ENCODE assay signal across 18 cellular contexts in the genomic region with DNA sequence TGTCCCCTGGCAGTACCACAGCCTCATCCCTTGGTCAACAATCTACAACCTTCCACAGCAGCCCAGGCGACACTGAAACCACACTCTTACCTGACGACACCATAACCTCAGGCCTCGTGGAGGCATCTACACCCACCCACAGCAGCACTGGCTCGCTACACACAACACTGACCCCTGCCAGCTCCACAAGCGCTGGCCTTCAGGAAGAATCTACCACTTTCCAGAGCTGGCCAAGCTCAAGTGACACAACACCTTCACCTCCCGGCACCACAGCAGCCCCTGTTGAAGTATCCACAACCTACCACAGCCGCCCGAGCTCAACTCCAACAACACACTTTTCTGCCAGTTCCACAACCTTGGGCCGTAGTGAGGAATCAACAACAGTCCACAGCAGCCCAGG. TPM values are rescaled to one million over a fixed set of nuclear protein-coding genes. Genes with fewer than 3 reads are reported as not detected.
DNase-seq lines count a peak whose midpoint lies in the region; ATAC-seq and TF ChIP-seq lines count a peak whose summit lies in the region.
"Not testable (repeated sequence)": the region's sequence is repeated elsewhere in the genome, so short reads cannot be mapped to it uniquely, and the experiment has no call there.
"Had no signal": no experiment of that assay in that cellular context is flagged by ENCODE, and none has a peak within 500 bp of the region (broad histone marks: within the 10 kb centered on the region; RNA-seq: fewer than 3 reads in every experiment).

No MANE protein-coding gene starts in this region.

- not testable (repeated sequence) for H3K36me3 Mint-ChIP-seq in activated T-helper 17 cell treated with anti-CD3 and anti-CD28 coated beads, Interleukin-2, amount 50 U/mL, for 72 hours (ENCODE audit: low read depth); stimulated activated memory B cell treated with anti-CD40 and anti-IgM and Interleukin-4, amounts not matched to agents 10 μg/mL and 1 μg/mL and 100 μg/mL, for 72 hours

- no CpG with 5 or more reads among the region's 9 CpGs for WGBS in heart left ventricle, 4 donors
- WGBS in aorta, 2 donors, result no CpG with 5 or more reads among the region's 9 CpGs

- H3K27ac ChIP-seq in heart left ventricle; aorta (ENCODE audit: low read depth in 1 of 2, low read length in 2 of 2): not testable (repeated sequence)

- not testable (repeated sequence) for DNase-seq in heart left ventricle; left colon; mucosa of descending colon; omental fat pad (ENCODE audit: low spot score); aorta

- H3K4me1 Mint-ChIP-seq in activated T-helper 17 cell treated with anti-CD3 and anti-CD28 coated beads, Interleukin-2, amount 50 U/mL, for 72 hours; stimulated activated memory B cell treated with anti-CD40 and anti-IgM and Interleukin-4, amounts not matched to agents 10 μg/mL and 1 μg/mL and 100 μg/mL, for 72 hours: not testable (repeated sequence)

- H3K27me3 ChIP-seq in heart left ventricle; aorta (ENCODE audit: control insufficient read depth in 1 of 2, insufficient read depth in 2 of 2, low read length in 1 of 2): not testable (repeated sequence)

- TF ChIP-seq POLR2A in heart left ventricle (IDR thresholded peaks at IDR 0.05), result not testable (repeated sequence)

- not testable (repeated sequence) for H3K9me3 Mint-ChIP-seq in activated T-helper 17 cell treated with anti-CD3 and anti-CD28 coated beads, Interleukin-2, amount 50 U/mL, for 72 hours; stimulated activated memory B cell treated with anti-CD40 and anti-IgM and Interleukin-4, amounts not matched to agents 10 μg/mL and 1 μg/mL and 100 μg/mL, for 72 hours

- H3K4me3 ChIP-seq in heart left ventricle; mucosa of descending colon; aorta (ENCODE audit: low read length in 2 of 2): not testable (repeated sequence)

- H3K27me3 Mint-ChIP-seq in activated T-helper 17 cell treated with anti-CD3 and anti-CD28 coated beads, Interleukin-2, amount 50 U/mL, for 72 hours; stimulated activated memory B cell treated with anti-CD40 and anti-IgM and Interleukin-4, amounts not matched to agents 10 μg/mL and 1 μg/mL and 100 μg/mL, for 72 hours: not testable (repeated sequence)

- not testable (repeated sequence) for H3K9me3 ChIP-seq in heart left ventricle; mucosa of descending colon; aorta (ENCODE audit: control insufficient read depth, low read length)

- H3K4me1 ChIP-seq in heart left ventricle; mucosa of descending colon (ENCODE audit: low read depth); aorta (ENCODE audit: control insufficient read depth in 1 of 2, insufficient read depth in 2 of 2, low read length in 2 of 2): not testable (repeated sequence)

- H3K4me3 Mint-ChIP-seq in activated T-helper 17 cell treated with anti-CD3 and anti-CD28 coated beads, Interleukin-2, amount 50 U/mL, for 72 hours; stimulated activated memory B cell treated with anti-CD40 and anti-IgM and Interleukin-4, amounts not matched to agents 10 μg/mL and 1 μg/mL and 100 μg/mL, for 72 hours: not testable (repeated sequence)

- intact Hi-C loops in heart left ventricle (cut with DNase I); left colon (cut with DNase I, micrococcal nuclease); mucosa of descending colon (cut with DNase I, micrococcal nuclease); aorta (cut with DNase I): not testable (repeated sequence)

- ATAC-seq in activated T-helper 17 cell treated with anti-CD3 and anti-CD28 coated beads, Interleukin-2, amount 50 U/mL, for 72 hours (replicated peaks), result peak; percentile 16
- ATAC-seq in esophagus mucosa (peak; percentile 52), heart left ventricle (peak in 3 of 4 donors; percentile 37 to 58 (median 41)), left colon (peak; percentile 42), mucosa of descending colon (peak; percentile 54), omental fat pad (ENCODE audit: low FRiP score) (peak; percentile 73), aorta (ENCODE audit: low FRiP score) (peak; percentile 84)
- peak; percentile 57 for ATAC-seq in stimulated activated memory B cell treated with anti-CD40 and anti-IgM and Interleukin-4, amounts not matched to agents 10 μg/mL and 1 μg/mL and 100 μg/mL, for 72 hours

- H3K36me3 ChIP-seq in heart left ventricle; mucosa of descending colon (ENCODE audit: low read depth); aorta (ENCODE audit: control insufficient read depth in 1 of 2, insufficient read depth in 2 of 2, low read length in 1 of 2): not testable (repeated sequence)

- not testable (repeated sequence) for H3K27ac Mint-ChIP-seq in activated T-helper 17 cell treated with anti-CD3 and anti-CD28 coated beads, Interleukin-2, amount 50 U/mL, for 72 hours; stimulated activated memory B cell treated with anti-CD40 and anti-IgM and Interleukin-4, amounts not matched to agents 10 μg/mL and 1 μg/mL and 100 μg/mL, for 72 hours

- TF ChIP-seq CTCF in heart left ventricle (IDR thresholded peaks at IDR 0.05); mucosa of descending colon (IDR thresholded peaks at IDR 0.05); omental fat pad (IDR thresholded peaks at IDR 0.05): not testable (repeated sequence)

RNA-seq across cellular contexts. Expression of a gene that starts 20.5 kb away (rescaled TPM):
- not detected for total RNA-seq in activated T-helper 17 cell treated with anti-CD3 and anti-CD28 coated beads, Interleukin-2, amount 50 U/mL, for 72 hours
- total RNA-seq in esophagus mucosa (not detected), heart left ventricle (not detected), left colon (10 to 100 TPM; 12.1 to 42.2 TPM), mucosa of descending colon (10 to 100 TPM; 12.4 to 28.4 (median 22.2) TPM), omental fat pad (not detected), aorta (not detected)
- polyA plus RNA-seq in heart left ventricle (not detected), aorta (1 to 10 TPM in 1 of 2 donors, not detected in 1; 1.6 TPM)
- total RNA-seq: A172; A673; Calu3; CD4-positive, alpha-beta memory T cell; Daoy; G401; H4; H9 had no signal
- polyA plus RNA-seq: BJ; CD4-positive, alpha-beta memory T cell; GM23338 had no signal

RNA-seq across cellular contexts. Expression of a gene that starts 30.0 kb away (rescaled TPM):
- under 1 TPM; 0.79 to 0.93 TPM for total RNA-seq in activated T-helper 17 cell treated with anti-CD3 and anti-CD28 coated beads, Interleukin-2, amount 50 U/mL, for 72 hours
- 0.16 TPM for total RNA-seq in esophagus mucosa
- total RNA-seq in heart left ventricle, result under 1 TPM in 2 of 9 donors, not detected in 7; 0.02 TPM
- polyA plus RNA-seq in heart left ventricle, result under 1 TPM; 0.19 to 0.23 TPM
- 1,000 to 10,000 TPM in 1 of 2 donors, 100 to 1,000 TPM in 1; 428 to 2,027 TPM for total RNA-seq in left colon
- 100 to 1,000 TPM; 357 to 848 (median 814) TPM for total RNA-seq in mucosa of descending colon
- total RNA-seq in omental fat pad, result 1 to 10 TPM in 1 of 4 donors, not detected in 3; 2.4 TPM
- under 1 TPM; 0.24 to 0.88 TPM for total RNA-seq in aorta
- 10 to 100 TPM in 1 of 2 donors, 1 to 10 TPM in 1; 2.6 to 13.1 TPM for polyA plus RNA-seq in aorta
- total RNA-seq: A172; CD4-positive, alpha-beta memory T cell; G401 had no signal

RNA-seq across cellular contexts. Expression of a gene that starts 50.0 kb away (rescaled TPM):
- under 1 TPM in 1 of 2 donors, not detected in 1; 0.11 TPM for total RNA-seq in activated T-helper 17 cell treated with anti-CD3 and anti-CD28 coated beads, Interleukin-2, amount 50 U/mL, for 72 hours
- total RNA-seq in esophagus mucosa (0.16 TPM), heart left ventricle (1 to 10 TPM in 3 of 9 donors, under 1 TPM in 6; 0.16 to 1.4 (median 0.45) TPM), left colon (100 to 1,000 TPM; 144 to 185 TPM), mucosa of descending colon (100 to 1,000 TPM in 2 of 3 donors, 10 to 100 TPM in 1; 57.6 to 184 (median 105) TPM), omental fat pad (1 to 10 TPM in 1 of 4 donors, under 1 TPM in 3; 0.09 to 1.1 (median 0.24) TPM), aorta (under 1 TPM; 0.39 to 0.45 TPM)
- polyA plus RNA-seq in heart left ventricle (1 to 10 TPM in 1 of 2 donors, under 1 TPM in 1; 0.25 to 1.8 TPM), aorta (1 to 10 TPM in 1 of 2 donors, not detected in 1; 5.5 TPM)
- total RNA-seq: A172; CD4-positive, alpha-beta memory T cell; Daoy; G401; H4 had no signal
- polyA plus RNA-seq: BJ; CD4-positive, alpha-beta memory T cell had no signal

Comparison
In these comparisons a context has a peak if more than half of its experiments do, and no peak if none do; other contexts are left out.
1. ATAC-seq: peak in every context shown above with its lines; median percentile 84 in aorta; 73 in omental fat pad; 57 in stimulated activated memory B cell treated with anti-CD40 and anti-IgM and Interleukin-4, amounts not matched to agents 10 μg/mL and 1 μg/mL and 100 μg/mL, for 72 hours; 54 in mucosa of descending colon; 52 in esophagus mucosa; 42 in left colon; 41 in heart left ventricle; 16 in activated T-helper 17 cell treated with anti-CD3 and anti-CD28 coated beads, Interleukin-2, amount 50 U/mL, for 72 hours.
2. RNA of a gene that starts 20.5 kb away (total RNA-seq): 12.1 to 42.2 TPM in left colon and 12.4 to 28.4 TPM in mucosa of descending colon; not detected in activated T-helper 17 cell treated with anti-CD3 and anti-CD28 coated beads, Interleukin-2, amount 50 U/mL, for 72 hours, not detected in esophagus mucosa (single experiment), not detected in heart left ventricle, not detected in omental fat pad and not detected in aorta; every median in the first group is over 10 times any median in the second.
3. RNA of a gene that starts 30.0 kb away (total RNA-seq): 428 to 2,027 TPM in left colon and 357 to 848 TPM in mucosa of descending colon; 0.79 to 0.93 TPM in activated T-helper 17 cell treated with anti-CD3 and anti-CD28 coated beads, Interleukin-2, amount 50 U/mL, for 72 hours, 0.24 to 0.88 TPM in aorta, 0.16 TPM in esophagus mucosa (single experiment), 0.02 TPM in heart left ventricle and 2.4 TPM in omental fat pad; every median in the first group is over 100 times any median in the second.
4. RNA of a gene that starts 50.0 kb away (total RNA-seq): 144 to 185 TPM in left colon and 57.6 to 184 TPM in mucosa of descending colon; 0.16 to 1.4 TPM in heart left ventricle, 0.39 to 0.45 TPM in aorta, 0.09 to 1.1 TPM in omental fat pad, 0.16 TPM in esophagus mucosa (single experiment) and 0.11 TPM in activated T-helper 17 cell treated with anti-CD3 and anti-CD28 coated beads, Interleukin-2, amount 50 U/mL, for 72 hours; every median in the first group is over 10 times any median in the second.